8 cellular contexts compared by ENCODE assay signal in genomic region chr5:177302354-177303110, GRCh38. TPM values are rescaled to one million over a fixed set of nuclear protein-coding genes. Genes with fewer than 3 reads are reported as not detected.
A peak's percentile ranks its signal among the peaks of the same experiment; 100 is the strongest.
DNase-seq lines count a peak whose midpoint lies in the region; ATAC-seq and TF ChIP-seq lines count a peak whose summit lies in the region.

No MANE protein-coding gene starts in this region.

- H3K27me3 Mint-ChIP-seq in Calu3 (ENCODE audit: unreplicated experiment) = no peaks in the 10 kb centered on the region
- H3K27me3 Mint-ChIP-seq in MCF 10A (ENCODE audit: insufficient read depth, unreplicated experiment) = no peaks in the 10 kb centered on the region

- 46% methylated on average over 24 of the region's 24 CpGs for WGBS in mesenchymal stem cell

- no peak overlapping the region for H2BK15ac ChIP-seq in mesenchymal stem cell (ENCODE audit: low read depth, poor library complexity, severe bottlenecking)

- ATAC-seq in HG03354 (IDR thresholded peaks at IDR 0.05; ENCODE audit: poor library complexity, severe bottlenecking, unreplicated experiment) = no peak

- no TSS peak for BruUV-seq in Calu3 (replicated peaks; lab: Mats Ljungman, UMichigan)
- no TSS peak for BruUV-seq in MCF 10A (replicated peaks; lab: Mats Ljungman, UMichigan)

- H3K27ac Mint-ChIP-seq in Calu3 (ENCODE audit: unreplicated experiment) = peak overlapping the region; percentile 89
- peak overlapping the region; percentile 73 for H3K27ac Mint-ChIP-seq in MCF 10A (ENCODE audit: low read depth, unreplicated experiment)

- H3K9me3 Mint-ChIP-seq in Calu3 (ENCODE audit: low read depth, unreplicated experiment) (no peaks in the 10 kb centered on the region), MCF 10A (ENCODE audit: unreplicated experiment) (no peaks in the 10 kb centered on the region)

- H2BK12ac ChIP-seq in mesenchymal stem cell (ENCODE audit: low read length in 2 of 2) = peak overlapping the region in 1 of 2 experiments; percentile 37

- H2BK120ac ChIP-seq in mesenchymal stem cell (ENCODE audit: low read depth, low read length) = peak overlapping the region; percentile 21

- H3K23ac ChIP-seq in mesenchymal stem cell (ENCODE audit: low read length in 2 of 2) = peak overlapping the region in 1 of 2 experiments; percentile 23

- H3K4ac ChIP-seq in mesenchymal stem cell (ENCODE audit: low read depth in 1 of 2, low read length in 2 of 2) = no peak overlapping the region

- H3K27ac ChIP-seq in mesenchymal stem cell (ENCODE audit: low read length, poor library complexity, severe bottlenecking) = no peak overlapping the region

- CTCF ChIA-PET in Calu3 (lab: Charles Lee) = interaction anchor here (0.6 to 1.7 kb wide), 8 partner anchors 10 to 386 kb away, joined by 3 to 7 read pairs (median 5); no protein-coding TSS in a partner anchor
- CTCF ChIA-PET in MCF 10A (lab: Yijun Ruan, JAX) = interaction anchor here (0.6 to 3.6 kb wide), 10 partner anchors 7 to 199 kb away, joined by 3 to 27 read pairs (median 6); no protein-coding TSS in a partner anchor

- H3K4me1 Mint-ChIP-seq in Calu3 (ENCODE audit: low read depth, unreplicated experiment) = peaks cover 60% of the 10 kb centered on the region
- H3K4me1 Mint-ChIP-seq in MCF 10A (ENCODE audit: insufficient read depth, unreplicated experiment) = peaks cover 57% of the 10 kb centered on the region

- H3K4me3 ChIP-seq in MG63 (peak overlapping the region; percentile 100), mesenchymal stem cell (ENCODE audit: insufficient read depth in 1 of 2, low read depth in 1 of 2, low read length in 2 of 2) (peak overlapping the region; percentile 81 to 98)

- H3K4me3 Mint-ChIP-seq in Calu3 (ENCODE audit: low read depth, unreplicated experiment) (peak overlapping the region; percentile 94), MCF 10A (ENCODE audit: unreplicated experiment) (peak overlapping the region; percentile 87)

- peak overlapping the region; percentile 4 for H4K8ac ChIP-seq in mesenchymal stem cell (ENCODE audit: low read length)

- peaks cover 22% of the 10 kb centered on the region for H3K4me1 ChIP-seq in mesenchymal stem cell (ENCODE audit: control insufficient read depth, insufficient read depth, low read depth, low read length)

- no peak overlapping the region for H2AFZ ChIP-seq in mesenchymal stem cell (ENCODE audit: low read depth, low read length)

- H3K36me3 Mint-ChIP-seq in Calu3 (ENCODE audit: insufficient read depth, unreplicated experiment) (peaks cover 73% of the 10 kb centered on the region), MCF 10A (ENCODE audit: insufficient read depth, unreplicated experiment) (peaks cover 58% of the 10 kb centered on the region)

- H3K79me1 ChIP-seq in mesenchymal stem cell (replicated peaks; ENCODE audit: low read length, poor library complexity, severe bottlenecking) = peaks cover 21% of the 10 kb centered on the region

- H3K9me3 ChIP-seq in MG63 (no peaks in the 10 kb centered on the region), mesenchymal stem cell (ENCODE audit: control insufficient read depth, low read length) (no peaks in the 10 kb centered on the region)

- intact Hi-C loops in Calu3 (cut with micrococcal nuclease; ENCODE audit: unreplicated experiment) (loop anchor here (5.0 kb wide), 1 partner anchor 190 kb away; no protein-coding TSS in a partner anchor), MCF 10A (cut with micrococcal nuclease) (loop anchor here (1.0 kb wide), 1 partner anchor 188 kb away; no protein-coding TSS in a partner anchor)

- TF ChIP-seq CTCF in Calu3 (IDR thresholded peaks at IDR 0.05; ENCODE audit: unreplicated experiment) (no peak), MCF 10A (IDR thresholded peaks at IDR 0.05; ENCODE audit: unreplicated experiment) (no peak)

- no peak overlapping the region for H3K18ac ChIP-seq in mesenchymal stem cell (ENCODE audit: low read depth in 1 of 2, low read length in 2 of 2)

- peak overlapping the region; percentile 98 for H3K9ac ChIP-seq in mesenchymal stem cell (ENCODE audit: low read length)

- DNase-seq in Calu3 (no peak), MG63 (no peak), MCF 10A (ENCODE audit: unreplicated experiment) (peak; percentile 20), mesenchymal stem cell (peak; percentile 32), C1 segment of cervical spinal cord (lab: John Stamatoyannopoulos, UW) (no peak), glomerular visceral epithelial cell (ENCODE audit: extremely low spot score) (no peak), HCEC 1CT (no peak)

- H2AK5ac ChIP-seq in mesenchymal stem cell (ENCODE audit: low read length, severe bottlenecking) = no peak overlapping the region

- no peaks in the 10 kb centered on the region for H3K27me3 ChIP-seq in MG63
- no peaks in the 10 kb centered on the region for H3K27me3 ChIP-seq in mesenchymal stem cell (ENCODE audit: control insufficient read depth in 1 of 2, insufficient read depth in 1 of 2, low read length in 2 of 2)

- H3K4me2 ChIP-seq in mesenchymal stem cell (ENCODE audit: low read length, poor library complexity, severe bottlenecking) = peak overlapping the region; percentile 45

- H2BK5ac ChIP-seq in mesenchymal stem cell (ENCODE audit: low read depth, low read length, poor library complexity, severe bottlenecking) = no peak overlapping the region

- H3K36me3 ChIP-seq in MG63 (peaks cover 75% of the 10 kb centered on the region), mesenchymal stem cell (ENCODE audit: control insufficient read depth in 1 of 2, insufficient read depth in 2 of 2, low read depth in 1 of 2, low read length in 2 of 2) (peaks cover 33 to 72% of the 10 kb centered on the region in 2 experiments)

- POLR2A ChIA-PET in MCF 10A (lab: Yijun Ruan, JAX) = interaction anchor here (0.8 to 3.6 kb wide), 23 partner anchors 9 to 298 kb away, joined by 3 to 23 read pairs (median 5); partner anchors contain the start of genes B4GALT7, LMAN2, MXD3 and NSD1

- no peak overlapping the region for H3K14ac ChIP-seq in mesenchymal stem cell (ENCODE audit: low read length in 2 of 2)

- H4K91ac ChIP-seq in mesenchymal stem cell (ENCODE audit: low read length) = no peak overlapping the region

RNA-seq across cellular contexts. Expression of gene RAB24, which starts 1.0 kb away (rescaled TPM):
- total RNA-seq in Calu3 (2022) = 34.0 and 41.1 TPM in 2 replicates
- total RNA-seq in MG63 (2014; rRNA removed; shearing (Covaris generic); ENCODE audit: low replicate concordance) = 50.3 and 61.3 TPM in 2 replicates
- total RNA-seq in MCF 10A (2022) = 34.3 and 42.6 TPM in 2 replicates
- 30.2 TPM for polyA plus RNA-seq in mesenchymal stem cell (2013, experiment 1 of 2)
- polyA plus RNA-seq in mesenchymal stem cell (2013, experiment 2 of 2) = 30.8 TPM

RNA-seq across cellular contexts. Expression of gene PRELID1, which starts 1.1 kb away (rescaled TPM):
- 215 and 217 TPM in 2 replicates for total RNA-seq in Calu3 (2022)
- 914 and 924 TPM in 2 replicates for total RNA-seq in MG63 (2014; rRNA removed; shearing (Covaris generic); ENCODE audit: low replicate concordance)
- total RNA-seq in MCF 10A (2022) = 217 and 267 TPM in 2 replicates
- polyA plus RNA-seq in mesenchymal stem cell (2013, experiment 1 of 2) = 170 TPM
- 176 TPM for polyA plus RNA-seq in mesenchymal stem cell (2013, experiment 2 of 2)

RNA-seq across cellular contexts. Expression of gene MXD3, which starts 9.2 kb away (rescaled TPM):
- 24.3 and 36.3 TPM in 2 replicates for total RNA-seq in Calu3 (2022)
- 52.9 and 53.3 TPM in 2 replicates for total RNA-seq in MG63 (2014; rRNA removed; shearing (Covaris generic); ENCODE audit: low replicate concordance)
- total RNA-seq in MCF 10A (2022) = 8.4 and 13.2 TPM in 2 replicates
- polyA plus RNA-seq in mesenchymal stem cell (2013, experiment 1 of 2) = 2.2 TPM
- 2.8 TPM for polyA plus RNA-seq in mesenchymal stem cell (2013, experiment 2 of 2)

RNA-seq across cellular contexts. Expression of gene LMAN2, which starts 48.9 kb away (rescaled TPM):
- total RNA-seq in Calu3 (2022) = 278 and 305 TPM in 2 replicates
- total RNA-seq in MG63 (2014; rRNA removed; shearing (Covaris generic); ENCODE audit: low replicate concordance) = 296 and 502 TPM in 2 replicates
- total RNA-seq in MCF 10A (2022) = 221 and 279 TPM in 2 replicates
- polyA plus RNA-seq in mesenchymal stem cell (2013, experiment 1 of 2) = 296 TPM
- polyA plus RNA-seq in mesenchymal stem cell (2013, experiment 2 of 2) = 279 TPM

RNA-seq across cellular contexts. Expression of gene RGS14, which starts 55.2 kb away (rescaled TPM):
- total RNA-seq in Calu3 (2022) = 12.9 and 13.0 TPM in 2 replicates
- 10.7 and 16.7 TPM in 2 replicates for total RNA-seq in MG63 (2014; rRNA removed; shearing (Covaris generic); ENCODE audit: low replicate concordance)
- 7.8 and 12.6 TPM in 2 replicates for total RNA-seq in MCF 10A (2022)
- polyA plus RNA-seq in mesenchymal stem cell (2013, experiment 1 of 2) = 16.7 TPM
- 15.9 TPM for polyA plus RNA-seq in mesenchymal stem cell (2013, experiment 2 of 2)

Comparison
In these comparisons a context has a peak if more than half of its experiments do, and no peak if none do; other contexts are left out.
1. DNase-seq: peak in MCF 10A (single experiment) and mesenchymal stem cell (single experiment); none in Calu3 (single experiment), MG63 (single experiment), C1 segment of cervical spinal cord (0 of 14), glomerular visceral epithelial cell (single experiment) and HCEC 1CT (single experiment).